ENCODE assay signal across 17 cellular contexts in the genomic region with DNA sequence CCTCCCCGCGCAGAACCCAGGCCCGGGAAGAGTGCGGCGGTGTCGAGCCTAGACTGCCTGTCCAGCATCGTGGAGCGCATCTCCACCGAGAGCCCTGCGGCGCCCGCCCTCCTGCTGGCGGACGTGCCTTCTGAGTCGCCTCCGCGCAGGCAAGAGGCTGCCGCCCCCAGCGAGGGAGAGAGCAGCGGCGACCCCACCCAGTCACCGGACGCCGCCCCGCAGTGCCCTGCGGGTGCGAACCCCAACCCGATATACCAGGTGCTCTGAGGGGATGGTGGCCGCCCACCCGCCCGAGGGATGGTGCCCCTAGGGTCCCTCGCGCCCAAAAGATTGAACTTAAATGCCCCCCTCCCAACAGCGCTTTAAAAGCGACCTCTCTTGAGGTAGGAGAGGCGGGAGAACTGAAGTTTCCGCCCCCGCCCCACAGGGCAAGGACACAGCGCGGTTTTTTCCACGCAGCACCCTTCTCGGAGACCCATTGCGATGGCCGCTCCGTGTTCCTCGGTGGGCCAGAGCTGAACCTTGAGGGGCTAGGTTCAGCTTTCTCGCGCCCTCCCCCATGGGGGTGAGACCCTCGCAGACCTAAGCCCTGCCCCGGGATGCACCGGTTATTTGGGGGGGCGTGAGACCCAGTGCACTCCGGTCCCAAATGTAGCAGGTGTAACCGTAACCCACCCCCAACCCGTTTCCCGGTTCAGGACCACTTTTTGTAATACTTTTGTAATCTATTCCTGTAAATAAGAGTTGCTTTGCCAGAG. TPM values are rescaled to one million over a fixed set of nuclear protein-coding genes. Genes with fewer than 3 reads are reported as not detected.
DNase-seq lines count a peak whose midpoint lies in the region; ATAC-seq and TF ChIP-seq lines count a peak whose summit lies in the region.
"Had no signal": no experiment of that assay in that cellular context is flagged by ENCODE, and none has a peak within 500 bp of the region (broad histone marks: within the 10 kb centered on the region; RNA-seq: fewer than 3 reads in every experiment).

No MANE protein-coding gene starts in this region.

- H3K36me3 Mint-ChIP-seq in chondrocyte (ENCODE audit: low read depth) (no peaks in the 10 kb centered on the region), neural progenitor cell (no peaks in the 10 kb centered on the region)
- H3K36me3 Mint-ChIP-seq: immature natural killer cell had no signal

- H3K27ac Mint-ChIP-seq in chondrocyte (ENCODE audit: unreplicated experiment) (no peak overlapping the region), neural progenitor cell (no peak overlapping the region)
- H3K27ac Mint-ChIP-seq: CD4-positive, alpha-beta T cell; immature natural killer cell had no signal

- no peak for TF ChIP-seq CTCF in HCT116 (IDR thresholded peaks at IDR 0.05 in 2 of 3, conservative IDR thresholded peaks at IDR 0.05 in 1 of 3; ENCODE audit: borderline replicate concordance in 1 of 3, insufficient read depth in 1 of 3, low read depth in 2 of 3, low read length in 2 of 3)
- no peak for TF ChIP-seq CTCF in chondrocyte (IDR thresholded peaks at IDR 0.05)
- TF ChIP-seq CTCF in neural progenitor cell (IDR thresholded peaks at IDR 0.05), result no peak

- peaks cover 0 to 22% (median 12%) of the 10 kb centered on the region in 11 experiments; a peak in 15 of 22 replicates for H3K9me3 ChIP-seq in BLaER1 treated with 17β-estradiol and CSF1 and Interleukin-3, amounts not matched to agents 10 nM and 100 nM (replicated peaks in 1 of 11)
- H3K9me3 ChIP-seq in HCT116 (ENCODE audit: control insufficient read depth in 1 of 2, insufficient read depth in 1 of 2, low read depth in 1 of 2, low read length in 2 of 2) (no peaks in the 10 kb centered on the region), neural progenitor cell (ENCODE audit: low read depth) (no peaks in the 10 kb centered on the region)

- no peak for ATAC-seq in HCT116
- no peak for ATAC-seq in HG02885 (IDR thresholded peaks at IDR 0.05; ENCODE audit: poor library complexity, unreplicated experiment)

- H3K79me2 ChIP-seq in HCT116 (ENCODE audit: insufficient read depth, low read length), result no peaks in the 10 kb centered on the region
- no peaks in the 10 kb centered on the region for H3K79me2 ChIP-seq in neural progenitor cell (ENCODE audit: low read depth)

- POLR2A ChIA-PET in HCT116 (lab: Charles Lee), result interaction anchor here (1.2 kb wide), 1 partner anchor 9 kb away, joined by 4 read pairs; no protein-coding TSS in a partner anchor

- H3K4me1 Mint-ChIP-seq in chondrocyte (ENCODE audit: low read depth), result peaks cover 3% of the 10 kb centered on the region
- peaks cover 7% of the 10 kb centered on the region for H3K4me1 Mint-ChIP-seq in neural progenitor cell
- H3K4me1 Mint-ChIP-seq: immature natural killer cell had no signal

- no peak for TF ChIP-seq POLR2A in HCT116 (IDR thresholded peaks at IDR 0.05; ENCODE audit: borderline replicate concordance, extremely low read depth, insufficient read depth, insufficient read length)

- BruUV-seq in HCT116 (replicated peaks; lab: Mats Ljungman, UMichigan), result no TSS peak

- peaks cover 0 to 15% (median 0%) of the 10 kb centered on the region in 10 experiments; a peak in 4 of 20 replicates for H3K4me1 ChIP-seq in BLaER1 treated with 17β-estradiol and CSF1 and Interleukin-3, amounts not matched to agents 10 nM and 100 nM
- H3K4me1 ChIP-seq in HCT116 (ENCODE audit: control insufficient read depth in 1 of 2, insufficient read depth in 2 of 2, low read length in 2 of 2), result peaks cover 2 to 10% of the 10 kb centered on the region in 2 experiments; a peak in 3 of 4 replicates
- peaks cover 31% of the 10 kb centered on the region for H3K4me1 ChIP-seq in neural progenitor cell

- H3F3A ChIP-seq in neural progenitor cell (ENCODE audit: low read depth), result peaks cover 18% of the 10 kb centered on the region

- H4K20me1 ChIP-seq in BLaER1 treated with 17β-estradiol and CSF1 and Interleukin-3, amounts not matched to agents 10 nM and 100 nM, result peaks cover 0 to 14% (median 0%) of the 10 kb centered on the region in 11 experiments; a peak in 3 of 22 replicates
- H4K20me1 ChIP-seq in HCT116 (ENCODE audit: insufficient read depth) (no peaks in the 10 kb centered on the region), neural progenitor cell (ENCODE audit: low read depth) (peaks cover 33% of the 10 kb centered on the region)

- intact Hi-C loops in HCT116 (cut with micrococcal nuclease), result no loop called here

- H3K9me2 ChIP-seq in HCT116 (ENCODE audit: insufficient read depth), result no peaks in the 10 kb centered on the region

- no peaks in the 10 kb centered on the region for H3K9me3 Mint-ChIP-seq in chondrocyte (ENCODE audit: low read depth)
- no peaks in the 10 kb centered on the region for H3K9me3 Mint-ChIP-seq in neural progenitor cell
- H3K9me3 Mint-ChIP-seq: CD4-positive, alpha-beta T cell; immature natural killer cell had no signal

- no peak overlapping the region for H3K27ac ChIP-seq in BLaER1 treated with 17β-estradiol and CSF1 and Interleukin-3, amounts not matched to agents 10 nM and 100 nM
- H3K27ac ChIP-seq in HCT116 (ENCODE audit: low read depth, low read length) (no peak overlapping the region), neural progenitor cell (no peak overlapping the region)

- peaks cover 35 to 67% (median 59%) of the 10 kb centered on the region in 11 experiments for H3K27me3 ChIP-seq in BLaER1 treated with 17β-estradiol and CSF1 and Interleukin-3, amounts not matched to agents 10 nM and 100 nM
- H3K27me3 ChIP-seq in HCT116 (ENCODE audit: insufficient read depth, low read length), result peaks cover 13% of the 10 kb centered on the region; the same call in 1 of the 2 replicates
- peaks cover 100% of the 10 kb centered on the region for H3K27me3 ChIP-seq in neural progenitor cell

- H3K4me2 ChIP-seq in BLaER1 treated with 17β-estradiol and CSF1 and Interleukin-3, amounts not matched to agents 10 nM and 100 nM, result peak overlapping the region; percentile 5 to 74 (median 43); a peak in 19 of 22 replicates
- H3K4me2 ChIP-seq in HCT116 (ENCODE audit: low read length) (peak overlapping the region; percentile 61), neural progenitor cell (peak overlapping the region; percentile 71)

- H3K4me3 Mint-ChIP-seq in chondrocyte (ENCODE audit: unreplicated experiment) (peak overlapping the region; percentile 1), neural progenitor cell (peak overlapping the region; percentile 39)
- H3K4me3 Mint-ChIP-seq: CD4-positive, alpha-beta T cell had no signal

- no peak overlapping the region for H3K9ac ChIP-seq in BLaER1 treated with 17β-estradiol and CSF1 and Interleukin-3, amounts not matched to agents 10 nM and 100 nM
- H3K9ac ChIP-seq in HCT116 (ENCODE audit: low read length) (no peak overlapping the region), neural progenitor cell (no peak overlapping the region)

- RAD21 ChIA-PET in HCT116 (lab: Charles Lee; ENCODE audit: low non-redundant PET in 1 of 2, low total read pairs in 2 of 2, uncharacterized antibody in 2 of 2, unreplicated experiment in 2 of 2), result interaction anchor here in 1 of 2 experiments (1.1 kb wide), 1 partner anchor 10 kb away, joined by 5 read pairs; no protein-coding TSS in a partner anchor

- peaks cover 48% of the 10 kb centered on the region for H3K27me3 Mint-ChIP-seq in chondrocyte (ENCODE audit: low read depth)
- H3K27me3 Mint-ChIP-seq in neural progenitor cell (ENCODE audit: insufficient read depth, low read depth), result peaks cover 43% of the 10 kb centered on the region

- H2AFZ ChIP-seq in HCT116 (ENCODE audit: low read depth, low read length, poor library complexity, severe bottlenecking) (peak overlapping the region; percentile 76), neural progenitor cell (replicated peaks) (no peak overlapping the region)

- DNase-seq in HCT116 (ENCODE audit: low read depth, low spot score) (no peak), chondrocyte (ENCODE audit: low spot score) (no peak), neural progenitor cell (ENCODE audit: low spot score) (peak; percentile 57), A172 (ENCODE audit: low spot score) (no peak), occipital lobe (lab: John Stamatoyannopoulos, UW) (no peak)
- DNase-seq: activated CD4-positive, alpha-beta T cell treated with anti-CD3 and anti-CD28 coated beads for 48 hours; anterior cingulate cortex; CD4-positive, alpha-beta T cell; immature natural killer cell; MV-4-11; NCI-H510A; stimulated activated CD4-positive, alpha-beta T cell treated with anti-CD3 and anti-CD28 coated beads, Interleukin-4, amount 100 ng/mL, for 24 hours; stimulated activated naive CD4-positive, alpha-beta T cell; T-helper 2 cell had no signal

- H3K36me3 ChIP-seq in BLaER1 treated with 17β-estradiol and CSF1 and Interleukin-3, amounts not matched to agents 10 nM and 100 nM, result no peaks in the 10 kb centered on the region
- no peaks in the 10 kb centered on the region for H3K36me3 ChIP-seq in HCT116 (ENCODE audit: control insufficient read depth in 1 of 2, insufficient read depth in 2 of 2, low read length in 2 of 2)
- no peaks in the 10 kb centered on the region for H3K36me3 ChIP-seq in neural progenitor cell

- peak overlapping the region in 7 of 10 experiments; percentile 1 to 38 (median 26); a peak in 9 of 20 replicates for H3K4me3 ChIP-seq in BLaER1 treated with 17β-estradiol and CSF1 and Interleukin-3, amounts not matched to agents 10 nM and 100 nM
- no peak overlapping the region for H3K4me3 ChIP-seq in HCT116 (replicated peaks in 1 of 2; ENCODE audit: low read depth in 1 of 2, low read length in 2 of 2)
- peak overlapping the region; percentile 42 for H3K4me3 ChIP-seq in neural progenitor cell

- CTCF ChIA-PET in HCT116 (lab: Charles Lee), result interaction anchor here (1.0 to 3.4 kb wide), 4 partner anchors 10 to 257 kb away, joined by 3 to 18 read pairs (median 8); no protein-coding TSS in a partner anchor

- no peak for TF ChIP-seq RAD21 in HCT116 (IDR thresholded peaks at IDR 0.05; ENCODE audit: low read depth)

TF ChIP-seq in HCT116, 20 proteins besides CTCF, POLR2A, EP300 and RAD21 (continues in another document):
- TF ChIP-seq ZNF274 (IDR thresholded peaks at IDR 0.05; ENCODE audit: low read depth, low read length) (no peak), EZH2 (IDR thresholded peaks at IDR 0.05) (no peak)

RNA-seq across cellular contexts. Expression of a gene that starts 2.0 kb away (rescaled TPM):
- total RNA-seq in HCT116 (2021; ENCODE audit: unreplicated experiment) (not detected), chondrocyte (not detected in 3 replicates), neural progenitor cell (ENCODE audit: low replicate concordance) (not detected in 2 replicates), occipital lobe (not detected)
- not detected in 2 replicates for polyA plus RNA-seq in HCT116 (2012)
- not detected in 2 replicates for total RNA-seq in A172 (2014; rRNA removed; shearing (Covaris generic))
- total RNA-seq: CD4-positive, alpha-beta T cell had no signal
- polyA plus RNA-seq: immature natural killer cell had no signal

RNA-seq across cellular contexts. Expression of a gene that starts 13.2 kb away (rescaled TPM):
- total RNA-seq in HCT116 (2021; ENCODE audit: unreplicated experiment) (0.12 TPM), chondrocyte (0.07 to 0.20 TPM in 2 of 3 replicates, not detected in the other), neural progenitor cell (ENCODE audit: low replicate concordance) (0.04 and 0.59 TPM in 2 replicates), occipital lobe (7.3 TPM)
- 0.25 and 0.51 TPM in 2 replicates for polyA plus RNA-seq in HCT116 (2012)
- total RNA-seq in A172 (2014; rRNA removed; shearing (Covaris generic)), result not detected in 2 replicates
- total RNA-seq: CD4-positive, alpha-beta T cell; RPMI7951 had no signal

Comparison
In these comparisons a context has a peak if more than half of its experiments do, and no peak if none do; other contexts are left out.
1. H3K4me3 ChIP-seq: peak in BLaER1 treated with 17β-estradiol and CSF1 and Interleukin-3, amounts not matched to agents 10 nM and 100 nM (7 of 10) and neural progenitor cell (single experiment); none in HCT116 (0 of 2).
2. Peak in every context shown above with its lines, with median percentiles within 50 percentile points of each other: H3K4me2 ChIP-seq.